ENCODE assay signal across 8 cellular contexts in genomic region chr16:52184336-52184735, GRCh38.
"Had no signal": no experiment of that assay in that cellular context is flagged by ENCODE, and none has a peak within 500 bp of the region (broad histone marks: within the 10 kb centered on the region; RNA-seq: fewer than 3 reads in every experiment).

No MANE protein-coding gene starts in this region.

- DNase-seq: GDM1, GF-D8 had no signal

- ATAC-seq: GM12878 had no signal

- FAIRE-seq: G401.6, GM12878, GM12891, GM12892, GM18507, GM19239 had no signal

- H3K4me3 ChIP-seq: GM12878 had no signal
